ENCODE assay signal across 1 cellular context in the genomic region with DNA sequence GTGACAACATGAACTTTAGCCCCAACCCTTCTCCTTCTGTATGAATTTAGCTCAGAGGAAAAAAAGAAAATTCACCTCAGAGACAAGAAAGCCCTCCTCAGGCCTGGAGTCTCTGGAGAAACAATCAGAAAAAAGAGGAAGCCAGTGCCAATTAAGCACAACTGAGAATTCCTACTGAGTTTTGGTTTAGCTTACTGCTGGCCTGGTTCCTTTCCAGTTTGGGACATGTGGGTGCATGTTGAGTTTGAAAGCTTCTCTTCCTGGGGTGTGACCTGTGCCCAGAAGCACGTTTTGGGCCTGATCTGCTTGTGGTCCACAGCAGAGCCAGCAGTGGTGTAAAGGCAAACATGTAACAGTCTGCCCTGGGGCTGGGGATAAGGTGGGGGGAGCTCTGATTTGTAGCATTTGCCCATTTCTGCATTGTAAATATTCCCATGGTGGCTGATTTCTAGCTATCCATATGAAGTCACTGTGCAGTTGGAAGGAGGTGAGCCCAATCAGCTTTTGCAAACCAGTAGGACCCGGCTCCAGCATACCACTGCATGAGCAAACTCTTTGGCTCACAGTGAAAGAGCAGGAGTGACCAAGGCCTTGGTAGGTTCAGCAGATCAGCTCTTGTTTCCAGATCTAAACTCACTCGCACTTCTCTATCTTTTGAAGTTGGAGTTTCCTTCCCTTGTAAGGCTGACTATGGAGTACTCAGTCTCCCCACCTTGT.
TF ChIP-seq lines count a peak whose summit lies in the region.

No MANE protein-coding gene starts in this region.

TF ChIP-seq in GM12878, 131 proteins besides CTCF, POLR2A, EP300 and RAD21:
- no peak for TF ChIP-seq CHD2 (IDR thresholded peaks at IDR 0.05; ENCODE audit: borderline replicate concordance, low read depth, low read length)
- TF ChIP-seq ASH2L (IDR thresholded peaks at IDR 0.05; ENCODE audit: borderline replicate concordance, low read depth) = no peak
- peak; percentile 49; the same call in 1 of the 2 replicates for TF ChIP-seq SPI1 (IDR thresholded peaks at IDR 0.05; ENCODE audit: borderline replicate concordance, insufficient read depth, low read depth, low read length)
